ENCODE assay signal across 1 cellular context in genomic region chr3:171564723-171565122, GRCh38.
TF ChIP-seq lines count a peak whose summit lies in the region.

No MANE protein-coding gene starts in this region.

TF ChIP-seq in IMR-90, 13 proteins besides CTCF, POLR2A, EP300 and RAD21:
- TF ChIP-seq RCOR1 (IDR thresholded peaks at IDR 0.05; ENCODE audit: insufficient replicate concordance, low read length) (no peak), RFX5 (IDR thresholded peaks at IDR 0.05; ENCODE audit: low read depth, low read length) (no peak), SMC3 (IDR thresholded peaks at IDR 0.05; ENCODE audit: low read depth, low read length) (no peak), FOS (IDR thresholded peaks at IDR 0.05; ENCODE audit: low read depth, low read length) (no peak), MAZ (IDR thresholded peaks at IDR 0.05; ENCODE audit: borderline replicate concordance, low read depth, low read length) (no peak), USF2 (IDR thresholded peaks at IDR 0.05; ENCODE audit: low read depth, low read length) (no peak), NFE2L2 (IDR thresholded peaks at IDR 0.05; ENCODE audit: low read depth, low read length) (no peak), CHD1 (IDR thresholded peaks at IDR 0.05; ENCODE audit: low read depth, low read length) (no peak), BHLHE40 (IDR thresholded peaks at IDR 0.05; ENCODE audit: low read depth, low read length) (no peak), MAFK (IDR thresholded peaks at IDR 0.05; ENCODE audit: low read depth, low read length) (no peak), ELK1 (IDR thresholded peaks at IDR 0.05; ENCODE audit: borderline replicate concordance, low read depth, low read length) (no peak), CEBPB (IDR thresholded peaks at IDR 0.05; ENCODE audit: low read depth, low read length) (no peak), MXI1 (IDR thresholded peaks at IDR 0.05; ENCODE audit: borderline replicate concordance, low read depth, low read length) (no peak)
